ENCODE assay signal across 1 cellular context in genomic region chr11:33891714-33892327, GRCh38.
TF ChIP-seq lines count a peak whose summit lies in the region.

Gene LMO2, minus strand, starts transcription at chr11:33892076. Its CDS starts 22,360 bp downstream, at chr11:33869716.

TF ChIP-seq in K562, 482 proteins besides CTCF, POLR2A, EP300 and RAD21 (continued from another document and continues in another):
- TF ChIP-seq RREB1 (CRISPR knock-in tag; IDR thresholded peaks at IDR 0.05) (no peak), TSC22D4 (tag; IDR thresholded peaks at IDR 0.05) (no peak), ZSCAN29 (IDR thresholded peaks at IDR 0.05) (no peak), USF1 (CRISPR knock-in tag; IDR thresholded peaks at IDR 0.05) (no peak), MTF1 (CRISPR knock-in tag; IDR thresholded peaks at IDR 0.05; ENCODE audit: borderline replicate concordance) (no peak), TFAM (CRISPR knock-in tag; conservative IDR thresholded peaks at IDR 0.05) (no peak), KLF16 (IDR thresholded peaks at IDR 0.05) (no peak), PKNOX1 (IDR thresholded peaks at IDR 0.05) (0 out of 2 replicates have a peak, but pooled peaks have one; percentile 9), CHD2 (IDR thresholded peaks at IDR 0.05; ENCODE audit: low read depth, low read length) (no peak), ZNF253 (CRISPR knock-in tag; conservative IDR thresholded peaks at IDR 0.05) (no peak), ZKSCAN1 (IDR thresholded peaks at IDR 0.05; ENCODE audit: low read depth, low read length) (no peak), HDAC3 (IDR thresholded peaks at IDR 0.05; ENCODE audit: borderline replicate concordance, partially characterized antibody) (no peak), ZNF280B (CRISPR knock-in tag; IDR thresholded peaks at IDR 0.05) (no peak), ZBTB9 (CRISPR knock-in tag; IDR thresholded peaks at IDR 0.05) (no peak; the same call in 1 of the 2 replicates), NFATC3 (IDR thresholded peaks at IDR 0.05) (no peak), SMARCE1 (IDR thresholded peaks at IDR 0.05) (no peak), CBX1 (IDR thresholded peaks at IDR 0.05; ENCODE audit: low read depth) (no peak), POU5F1 (IDR thresholded peaks at IDR 0.05; ENCODE audit: borderline replicate concordance, low read depth, low read length, partially characterized antibody) (no peak), ARID4B (CRISPR knock-in tag; IDR thresholded peaks at IDR 0.05) (no peak), CEBPG (CRISPR knock-in tag; IDR thresholded peaks at IDR 0.05) (peak; percentile 82), CEBPG (tag; conservative IDR thresholded peaks at IDR 0.05 in 1 of 2, IDR thresholded peaks at IDR 0.05 in 1 of 2) (peak; percentile 79 to 91), BHLHE40 (IDR thresholded peaks at IDR 0.05; ENCODE audit: low read length) (0 out of 2 replicates have a peak, but pooled peaks have one; percentile 16), SAFB2 (IDR thresholded peaks at IDR 0.05; ENCODE audit: borderline replicate concordance, low read depth, low read length, severe bottlenecking) (no peak), SNAPC5 (CRISPR knock-in tag; IDR thresholded peaks at IDR 0.05) (no peak), EWSR1 (IDR thresholded peaks at IDR 0.05; ENCODE audit: borderline replicate concordance, low read depth, partially characterized antibody) (no peak), ZNF232 (CRISPR knock-in tag; IDR thresholded peaks at IDR 0.05) (no peak), POLR2H (tag; IDR thresholded peaks at IDR 0.05; ENCODE audit: low read depth) (no peak), ZBTB2 (IDR thresholded peaks at IDR 0.05) (no peak), HIVEP1 (CRISPR knock-in tag; IDR thresholded peaks at IDR 0.05) (no peak), NR2C1 (IDR thresholded peaks at IDR 0.05) (no peak), NR2C1 (tag; IDR thresholded peaks at IDR 0.05) (no peak), ZFX (CRISPR knock-in tag; IDR thresholded peaks at IDR 0.05) (peak; percentile 84), NCOA4 (IDR thresholded peaks at IDR 0.05; ENCODE audit: partially characterized antibody) (no peak), SIRT6 (IDR thresholded peaks at IDR 0.05; ENCODE audit: low read depth, low read length) (no peak), SMAD1 (IDR thresholded peaks at IDR 0.05; ENCODE audit: low read depth, low read length, partially characterized antibody) (no peak), CBFA2T2 (conservative IDR thresholded peaks at IDR 0.05) (no peak), HCFC1 (IDR thresholded peaks at IDR 0.05; ENCODE audit: low read depth, low read length) (no peak), MCM5 (IDR thresholded peaks at IDR 0.05; ENCODE audit: low read depth) (no peak), RFX5 (IDR thresholded peaks at IDR 0.05; ENCODE audit: low read depth, low read length) (no peak), ZZZ3 (IDR thresholded peaks at IDR 0.05) (no peak), HSF4 (CRISPR knock-in tag; IDR thresholded peaks at IDR 0.05; ENCODE audit: borderline replicate concordance) (no peak), CTBP1 (IDR thresholded peaks at IDR 0.05; ENCODE audit: borderline replicate concordance) (peak; percentile 91), CSDE1 (IDR thresholded peaks at IDR 0.05) (no peak), ARID2 (IDR thresholded peaks at IDR 0.05) (no peak), ZEB2 (IDR thresholded peaks at IDR 0.05) (peak; percentile 23; the same call in 1 of the 2 replicates), ZNF766 (CRISPR knock-in tag; conservative IDR thresholded peaks at IDR 0.05) (no peak), THRAP3 (IDR thresholded peaks at IDR 0.05; ENCODE audit: borderline replicate concordance) (no peak), ZNF586 (CRISPR knock-in tag; conservative IDR thresholded peaks at IDR 0.05) (no peak), TCFL5 (CRISPR knock-in tag; conservative IDR thresholded peaks at IDR 0.05) (no peak), RHOXF2B (CRISPR knock-in tag; conservative IDR thresholded peaks at IDR 0.05) (no peak), SNRNP70 (optimal IDR thresholded peaks at IDR 0.05; ENCODE audit: low read depth, low read length) (no peak), SIX5 (IDR thresholded peaks at IDR 0.05; ENCODE audit: borderline replicate concordance in 1 of 2, insufficient read depth in 1 of 2, low read depth in 1 of 2, low read length in 2 of 2) (no peak), KHSRP (IDR thresholded peaks at IDR 0.05) (no peak), MBD2 (IDR thresholded peaks at IDR 0.05; ENCODE audit: borderline replicate concordance, low read depth) (peak; percentile 36; the same call in 1 of the 2 replicates), FOXP1 (CRISPR knock-in tag; IDR thresholded peaks at IDR 0.05) (no peak), TEAD2 (tag; IDR thresholded peaks at IDR 0.05) (no peak), GABPB1 (CRISPR knock-in tag; IDR thresholded peaks at IDR 0.05) (no peak), TFE3 (CRISPR knock-in tag; IDR thresholded peaks at IDR 0.05) (no peak)
